ENCODE assay signal across 25 cellular contexts in the genomic region with DNA sequence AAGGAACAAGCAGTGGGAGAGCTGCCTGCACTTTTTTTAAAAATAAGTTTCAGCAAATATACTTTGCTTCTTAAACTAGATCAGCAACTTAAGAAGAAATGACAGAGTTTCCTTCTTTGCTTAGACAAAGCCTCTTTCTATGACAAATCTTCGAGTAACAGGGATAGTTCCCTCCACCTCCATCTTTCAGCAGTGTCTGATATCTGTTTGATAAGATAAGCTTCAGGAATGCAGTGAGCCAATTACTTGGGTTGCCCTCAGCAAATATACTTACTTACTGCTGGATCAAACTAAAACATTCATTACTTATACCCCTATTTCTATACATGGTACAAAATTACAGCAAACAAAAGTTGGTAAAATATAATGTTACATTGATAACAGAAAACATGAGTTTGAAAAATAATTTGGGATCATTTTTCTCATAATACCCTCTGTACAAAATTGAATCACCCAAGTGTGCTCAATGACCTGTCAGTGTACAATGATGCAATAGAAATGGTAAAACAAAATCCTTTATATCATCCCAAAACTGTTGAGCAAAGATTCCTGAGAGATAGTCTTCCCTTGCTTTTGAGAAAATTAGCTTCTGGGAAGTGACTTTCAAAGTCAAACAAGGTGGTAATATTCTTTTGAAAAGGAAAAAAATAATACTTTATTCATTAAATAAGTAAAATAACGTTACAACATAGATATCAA. TPM values are rescaled to one million over a fixed set of nuclear protein-coding genes. Genes with fewer than 3 reads are reported as not detected.
DNase-seq lines count a peak whose midpoint lies in the region; ATAC-seq, FAIRE-seq and TF ChIP-seq lines count a peak whose summit lies in the region.
"Had no signal": no experiment of that assay in that cellular context is flagged by ENCODE, and none has a peak within 500 bp of the region (broad histone marks: within the 10 kb centered on the region; RNA-seq: fewer than 3 reads in every experiment).

No MANE protein-coding gene starts in this region.

- H3K27ac ChIP-seq in HepG2 (ENCODE audit: extremely low read length, insufficient read depth, low read length) (no peak overlapping the region), right lobe of liver (peak overlapping the region in 1 of 3 donors; percentile 8), coronary artery (peak overlapping the region; percentile 20 to 33), mesodermal cell (ENCODE audit: low read depth, low read length, severe bottlenecking) (peak overlapping the region; percentile 7)
- H3K27ac ChIP-seq: BLaER1 treated with 17β-estradiol and CSF1 and Interleukin-3, amounts not matched to agents 10 nM and 100 nM; cardiac muscle cell; SJSA1; uterus had no signal

- no peak for FAIRE-seq in HepG2 (lab: Jason Lieb, UNC)
- FAIRE-seq: endometrium, GM12892, RCC 7860, TTC549 had no signal

- ATAC-seq in HepG2 (no peak), right lobe of liver (no peak), HG02840 (IDR thresholded peaks at IDR 0.05; ENCODE audit: low FRiP score, unreplicated experiment) (no peak), HG02759 (IDR thresholded peaks at IDR 0.05; ENCODE audit: unreplicated experiment) (no peak)
- ATAC-seq: naive thymus-derived CD8-positive, alpha-beta T cell had no signal

- H3K4me1 ChIP-seq in HepG2 (ENCODE audit: insufficient read depth, low read length) = peaks cover 24% of the 10 kb centered on the region
- peaks cover 0 to 19% (median 0%) of the 10 kb centered on the region in 4 donors for H3K4me1 ChIP-seq in right lobe of liver
- peaks cover 9% of the 10 kb centered on the region for H3K4me1 ChIP-seq in mesodermal cell (ENCODE audit: control insufficient read depth, insufficient read depth, low read length, poor library complexity, severe bottlenecking)
- H3K4me1 ChIP-seq: SJSA1, uterus had no signal

- TF ChIP-seq EP300 in HepG2 (IDR thresholded peaks at IDR 0.05; ENCODE audit: low read depth in 2 of 2, low read length in 2 of 2) (no peak), HepG2 (CRISPR knock-in tag; IDR thresholded peaks at IDR 0.05; ENCODE audit: borderline replicate concordance) (no peak)

- H3K9me3 ChIP-seq in HepG2 (ENCODE audit: low read length) = no peaks in the 10 kb centered on the region
- H3K9me3 ChIP-seq in right lobe of liver = no peaks in the 10 kb centered on the region
- H3K9me3 ChIP-seq in mesodermal cell (ENCODE audit: control insufficient read depth, low read length) = no peaks in the 10 kb centered on the region
- H3K9me3 ChIP-seq: BLaER1 treated with 17β-estradiol and CSF1 and Interleukin-3, amounts not matched to agents 10 nM and 100 nM; SJSA1; uterus had no signal

- no peak for TF ChIP-seq POLR2A in HepG2 (IDR thresholded peaks at IDR 0.05; ENCODE audit: insufficient read depth in 1 of 2, low read depth in 2 of 2, low read length in 2 of 2)
- TF ChIP-seq POLR2A in right lobe of liver (IDR thresholded peaks at IDR 0.05) = no peak

- intact Hi-C loops in HepG2 (cut with micrococcal nuclease; ENCODE audit: unreplicated experiment) = no loop called here
- intact Hi-C loops in right lobe of liver (cut with DNase I) = no loop called here

- 69% methylated on average over 2 of the region's 2 CpGs for WGBS in HepG2 (ENCODE audit: low lambda C conversion rate)
- 36% methylated on average over 2 of the region's 2 CpGs for WGBS in right lobe of liver (ENCODE audit: insufficient coverage, low coverage, low lambda C conversion rate, missing lambda C conversion rate)
- no CpG with 5 or more reads among the region's 2 CpGs for WGBS in mesodermal cell (ENCODE audit: insufficient coverage in 2 of 2), 2 experiments

- TF ChIP-seq RAD21 in HepG2 (CRISPR knock-in tag; IDR thresholded peaks at IDR 0.05) = no peak

- H2AFZ ChIP-seq in HepG2 (ENCODE audit: low read length) = no peak overlapping the region

- H3K4me3 ChIP-seq in HepG2 (replicated peaks in 1 of 3; ENCODE audit: insufficient read depth in 1 of 3, low read depth in 2 of 3, low read length in 3 of 3) (no peak overlapping the region), right lobe of liver (peak overlapping the region in 1 of 3 donors; percentile 58), coronary artery (no peak overlapping the region), mesodermal cell (ENCODE audit: extremely low read depth, insufficient read depth, low read length, poor library complexity, severe bottlenecking) (no peak overlapping the region)
- H3K4me3 ChIP-seq: BLaER1 treated with 17β-estradiol and CSF1 and Interleukin-3, amounts not matched to agents 10 nM and 100 nM; cardiac muscle cell; SJSA1; uterus had no signal

- H4K20me1 ChIP-seq in HepG2 (ENCODE audit: insufficient read depth, low read length) = no peaks in the 10 kb centered on the region
- H4K20me1 ChIP-seq: BLaER1 treated with 17β-estradiol and CSF1 and Interleukin-3, amounts not matched to agents 10 nM and 100 nM had no signal

- in situ Hi-C loops in HepG2 (cut with HindIII; ENCODE audit: extremely low pct_ligation_motif_present, low pct_unique_long_range_greater_than_20kb) = no loop called here

- no peak overlapping the region for H3K9ac ChIP-seq in HepG2 (ENCODE audit: insufficient read depth, low read depth, low read length)
- H3K9ac ChIP-seq: BLaER1 treated with 17β-estradiol and CSF1 and Interleukin-3, amounts not matched to agents 10 nM and 100 nM had no signal

- H3K27me3 ChIP-seq in HepG2 (ENCODE audit: control insufficient read depth in 1 of 2, insufficient read depth in 2 of 2, low read length in 2 of 2) (no peaks in the 10 kb centered on the region), right lobe of liver (no peaks in the 10 kb centered on the region)
- H3K27me3 ChIP-seq: BLaER1 treated with 17β-estradiol and CSF1 and Interleukin-3, amounts not matched to agents 10 nM and 100 nM; cardiac muscle cell; SJSA1; uterus had no signal

- BruUV-seq in HepG2 (replicated peaks; lab: Mats Ljungman, UMichigan) = no TSS peak

- CTCF ChIA-PET in HepG2 (lab: Yijun Ruan, JAX; ENCODE audit: low intra/inter-chr PET ratio, low total read pairs) = no interaction called here

- TF ChIP-seq CTCF in HepG2 (CRISPR knock-in tag; IDR thresholded peaks at IDR 0.05) = no peak
- no peak for TF ChIP-seq CTCF in right lobe of liver (IDR thresholded peaks at IDR 0.05)
- TF ChIP-seq CTCF in coronary artery (IDR thresholded peaks at IDR 0.05) = no peak

- POLR2A ChIA-PET in HepG2 (lab: Yijun Ruan, JAX) = no interaction called here

- peaks cover 0 to 7% of the 10 kb centered on the region in 2 experiments; a peak in 2 of 5 replicates for H3K36me3 ChIP-seq in HepG2 (replicated peaks in 1 of 2; ENCODE audit: control insufficient read depth in 1 of 2, insufficient read depth in 2 of 2, low read length in 2 of 2)
- peaks cover 0 to 8% (median 0%) of the 10 kb centered on the region in 4 donors for H3K36me3 ChIP-seq in right lobe of liver
- no peaks in the 10 kb centered on the region for H3K36me3 ChIP-seq in mesodermal cell (ENCODE audit: control insufficient read depth, insufficient read depth, low read length)
- H3K36me3 ChIP-seq: BLaER1 treated with 17β-estradiol and CSF1 and Interleukin-3, amounts not matched to agents 10 nM and 100 nM; cardiac muscle cell; SJSA1; uterus had no signal

- no peak for DNase-seq in HepG2 (ENCODE audit: low spot score)
- no peak for DNase-seq in right lobe of liver
- DNase-seq in coronary artery (ENCODE audit: low spot score) = no peak
- no peak for DNase-seq in anterior cingulate cortex (lab: John Stamatoyannopoulos, UW)
- no peak for DNase-seq in NK-92 (lab: John Stamatoyannopoulos, UW; ENCODE audit: unreplicated experiment)
- DNase-seq: activated CD8-positive, alpha-beta memory T cell treated with anti-CD3 and anti-CD28 coated beads for 24 hours; activated T-cell treated with anti-CD3 and anti-CD28 coated beads, Interleukin-2, amount 50 U/mL, for 1 hour; glutamatergic neuron; MM.1S; naive thymus-derived CD8-positive, alpha-beta T cell; NCI-H1436; NCI-H510A treated with DMSO at 0.1 percent for 48 hours; substantia nigra; T-helper 1 cell; uterus had no signal

- peaks cover 31% of the 10 kb centered on the region for H3K79me2 ChIP-seq in HepG2 (ENCODE audit: insufficient read depth, low read length)

- H3K4me2 ChIP-seq in HepG2 (ENCODE audit: low read depth, low read length) = no peak overlapping the region

TF ChIP-seq in HepG2, 621 proteins besides CTCF, POLR2A, EP300 and RAD21 (continues in another document):
- 0 out of 2 replicates have a peak, but pooled peaks have one; percentile 3 for TF ChIP-seq CEBPB (IDR thresholded peaks at IDR 0.05; ENCODE audit: borderline replicate concordance, low read depth, low read length)
- no peak for TF ChIP-seq MTF2 (CRISPR knock-in tag; IDR thresholded peaks at IDR 0.05; ENCODE audit: borderline replicate concordance)
- no peak for TF ChIP-seq HMGA1 (CRISPR knock-in tag; conservative IDR thresholded peaks at IDR 0.05)
- no peak for TF ChIP-seq ZNF629 (CRISPR knock-in tag; conservative IDR thresholded peaks at IDR 0.05)
- TF ChIP-seq MAFF (IDR thresholded peaks at IDR 0.05; ENCODE audit: low read depth, low read length) = no peak

RNA-seq across cellular contexts. Expression of a gene that starts 24.5 kb away (rescaled TPM):
- total RNA-seq in HepG2 (2016; rRNA removed; fragmentation: Illumina TruSeq; extraction: Trizol) = 2.9 and 4.5 TPM in 2 replicates
- total RNA-seq in HepG2 (2016; cell fraction: cytosol; rRNA removed; fragmentation: Illumina TruSeq; extraction: Trizol; ENCODE audit: low read depth) = 0.51 and 0.62 TPM in 2 replicates
- 2.9 and 4.1 TPM in 2 replicates for total RNA-seq in HepG2 (2016; cell fraction: insoluble cytoplasmic fraction; rRNA removed; fragmentation: Illumina TruSeq; extraction: Trizol)
- 0.86 and 0.93 TPM in 2 replicates for total RNA-seq in HepG2 (2016; cell fraction: membrane; rRNA removed; fragmentation: Illumina TruSeq; extraction: Trizol)
- total RNA-seq in HepG2 (2016; cell fraction: nucleus; rRNA removed; fragmentation: Illumina TruSeq; extraction: Trizol) = 6.1 and 6.5 TPM in 2 replicates
- 1.3 and 1.5 TPM in 2 replicates for polyA plus RNA-seq in HepG2 (2011; rRNA removed)
- polyA plus RNA-seq in HepG2 (2011; cell fraction: cytosol; rRNA removed) = 0.56 and 1.2 TPM in 2 replicates
- 1.7 and 2.6 TPM in 2 replicates for polyA plus RNA-seq in HepG2 (2011; cell fraction: nucleus; rRNA removed)
- polyA plus RNA-seq in HepG2 (2012) = 0.65 and 0.80 TPM in 2 replicates
- polyA plus RNA-seq in HepG2 (2016; cell fraction: cytosol; fragmentation: Illumina TruSeq; extraction: Trizol; ENCODE audit: low read depth) = 0.08 and 0.10 TPM in 2 replicates
- 1.7 and 1.9 TPM in 2 replicates for polyA plus RNA-seq in HepG2 (2016; cell fraction: insoluble cytoplasmic fraction; fragmentation: Illumina TruSeq; extraction: Trizol; ENCODE audit: low read depth)
- polyA plus RNA-seq in HepG2 (2016; cell fraction: membrane; fragmentation: Illumina TruSeq; extraction: Trizol; ENCODE audit: low read depth) = 0.18 and 0.27 TPM in 2 replicates
- polyA plus RNA-seq in HepG2 (2016; cell fraction: nucleus; fragmentation: Illumina TruSeq; extraction: Trizol; ENCODE audit: insufficient read depth, low read depth) = 2.1 and 2.6 TPM in 2 replicates
- polyA minus RNA-seq in HepG2 (2011; rRNA and poly(A)+ RNA removed; ENCODE audit: low replicate concordance) = 5.6 and 8.1 TPM in 2 replicates
- 2.5 and 3.6 TPM in 2 replicates for polyA minus RNA-seq in HepG2 (2011; cell fraction: cytosol; rRNA and poly(A)+ RNA removed)
- polyA minus RNA-seq in HepG2 (2011; cell fraction: nucleus; rRNA and poly(A)+ RNA removed) = 16.5 and 22.3 TPM in 2 replicates
- 10 to 100 TPM in 4 of 6 experiments, 1 to 10 TPM in 2; 8.4 to 14.1 (median 11.9) TPM for total RNA-seq in right lobe of liver
- polyA plus RNA-seq in mesodermal cell (2013, experiment 1 of 2) = 0.07 TPM
- 0.05 TPM for polyA plus RNA-seq in mesodermal cell (2013, experiment 2 of 2)
